14 cellular contexts compared by ENCODE assay signal in the genomic region with DNA sequence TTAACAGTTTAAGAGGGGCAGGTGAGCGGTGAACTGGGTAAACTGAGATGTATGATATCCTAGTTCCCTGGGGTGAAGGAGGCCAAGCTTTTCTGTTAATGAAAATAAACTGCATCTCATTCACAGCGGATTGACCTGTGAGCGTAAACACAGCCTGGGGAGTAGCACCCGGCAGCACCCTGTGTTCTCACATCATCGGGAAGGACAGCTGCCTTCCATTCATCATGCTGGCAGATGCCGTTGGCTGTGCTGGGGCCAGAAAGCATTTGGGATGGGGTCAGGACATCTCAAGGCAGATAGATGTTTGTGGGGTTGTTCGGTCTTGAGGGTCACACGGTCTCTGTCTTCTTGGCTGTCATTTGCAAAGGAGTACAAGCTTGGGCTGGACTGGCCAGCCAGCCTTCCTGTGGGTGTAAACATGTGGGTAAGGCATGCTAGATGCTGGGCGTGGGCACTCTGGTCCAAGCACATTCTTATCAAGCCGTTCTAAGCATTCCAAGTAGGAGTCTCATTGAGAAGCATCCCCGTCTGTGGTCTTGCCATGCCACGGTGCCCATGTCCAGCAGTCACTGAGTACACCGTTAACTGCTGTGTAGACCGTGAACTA.
DNase-seq lines count a peak whose midpoint lies in the region; ATAC-seq, FAIRE-seq and TF ChIP-seq lines count a peak whose summit lies in the region.
"Had no signal": no experiment of that assay in that cellular context is flagged by ENCODE, and none has a peak within 500 bp of the region (broad histone marks: within the 10 kb centered on the region; RNA-seq: fewer than 3 reads in every experiment).

No MANE protein-coding gene starts in this region.

- H3K27me3 ChIP-seq in bronchial epithelial cell (ENCODE audit: control insufficient read depth, insufficient read depth, low read length) (no peaks in the 10 kb centered on the region), lung (ENCODE audit: control insufficient read depth, insufficient read depth) (no peaks in the 10 kb centered on the region)
- H3K27me3 ChIP-seq: heart right ventricle had no signal

- peak; percentile 23 for FAIRE-seq in bronchial epithelial cell (lab: Jason Lieb, UNC)

- 74 to 82% methylated on average over 14 of the region's 14 CpGs for WGBS in lung, 2 donors

- H3K36me3 Mint-ChIP-seq in HFFc6 (ENCODE audit: low read depth), result 0 out of 2 replicates have a peak, but pooled peaks cover 9% of the 10 kb centered on the region

- no peak overlapping the region for H3K27ac ChIP-seq in lung (ENCODE audit: low read depth in 1 of 2, low read length in 1 of 2)

- no peaks in the 10 kb centered on the region for H3K9me3 Mint-ChIP-seq in HFFc6
- H3K9me3 Mint-ChIP-seq: activated T-cell treated with anti-CD3 and anti-CD28 coated beads, Interleukin-2, amount 50 U/mL, for 4 hours; type B pancreatic cell had no signal

- DNase-seq in A172 (ENCODE audit: low spot score) (peak; percentile 24), HFFc6 (peak; percentile 55), bronchial epithelial cell (ENCODE audit: low read depth) (no peak), lung (ENCODE audit: low spot score) (peak; percentile 18), superior temporal gyrus (ENCODE audit: extremely low spot score) (no peak)
- DNase-seq in activated naive CD4-positive, alpha-beta T cell (lab: John Stamatoyannopoulos, UW), result no peak
- DNase-seq: activated CD4-positive, alpha-beta T cell treated with anti-CD3 and anti-CD28 coated beads, Interleukin-2, amount 50 U/mL, for 1 hour; activated T-cell treated with anti-CD3 and anti-CD28 coated beads, Interleukin-2, amount 50 U/mL, for 4 hours; heart right ventricle; NCI-H446 had no signal

- TF ChIP-seq CTCF in HFFc6 (IDR thresholded peaks at IDR 0.05), result no peak
- TF ChIP-seq CTCF in bronchial epithelial cell (IDR thresholded peaks at IDR 0.05; ENCODE audit: insufficient read depth, low read length, severe bottlenecking), result no peak
- TF ChIP-seq CTCF in lung (IDR thresholded peaks at IDR 0.05; ENCODE audit: control extremely low read depth, extremely low read depth), result no peak

- H3K9me3 ChIP-seq in lung (ENCODE audit: control insufficient read depth in 2 of 2, insufficient read depth in 1 of 2, low read length in 1 of 2), result no peaks in the 10 kb centered on the region
- H3K9me3 ChIP-seq: heart right ventricle had no signal

- no peaks in the 10 kb centered on the region; the same call in none of the 2 replicates for H3K27me3 Mint-ChIP-seq in HFFc6 (ENCODE audit: insufficient read depth)
- H3K27me3 Mint-ChIP-seq: type B pancreatic cell had no signal

- H3K4me1 ChIP-seq in lung (ENCODE audit: control insufficient read depth in 2 of 2, insufficient read depth in 2 of 2, low read length in 2 of 2), result no peaks in the 10 kb centered on the region

- H3K4me1 Mint-ChIP-seq in HFFc6 (ENCODE audit: low read depth), result peaks cover 68% of the 10 kb centered on the region

- H3K4me3 Mint-ChIP-seq in HFFc6, result peak overlapping the region; percentile 3; the same call in 1 of the 2 replicates
- H3K4me3 Mint-ChIP-seq: activated T-cell treated with anti-CD3 and anti-CD28 coated beads, Interleukin-2, amount 50 U/mL, for 4 hours; type B pancreatic cell had no signal

- H3K27ac Mint-ChIP-seq in HFFc6, result peak overlapping the region; percentile 51
- H3K27ac Mint-ChIP-seq: type B pancreatic cell had no signal

- ATAC-seq in lung (ENCODE audit: insufficient read depth, low FRiP score), result no peak
- ATAC-seq in GM18517 (IDR thresholded peaks at IDR 0.05; ENCODE audit: unreplicated experiment), result no peak
- ATAC-seq in GM21786 (IDR thresholded peaks at IDR 0.05; ENCODE audit: unreplicated experiment), result no peak
- ATAC-seq: activated T-cell treated with anti-CD3 and anti-CD28 coated beads, Interleukin-2, amount 50 U/mL, for 4 hours had no signal

- H3K4me3 ChIP-seq in bronchial epithelial cell (ENCODE audit: low read depth, low read length) (no peak overlapping the region), lung (no peak overlapping the region)
- H3K4me3 ChIP-seq: heart right ventricle, skin epidermis had no signal

- H3K36me3 ChIP-seq in bronchial epithelial cell (ENCODE audit: control insufficient read depth, insufficient read depth, low read length), result no peaks in the 10 kb centered on the region
- no peaks in the 10 kb centered on the region for H3K36me3 ChIP-seq in lung (ENCODE audit: control insufficient read depth in 2 of 2, insufficient read depth in 2 of 2, low read length in 2 of 2)

Comparison
In these comparisons a context has a peak if more than half of its experiments do, and no peak if none do; other contexts are left out.
1. DNase-seq: peak in A172 (single experiment), HFFc6 (single experiment) and lung (single experiment); none in bronchial epithelial cell (single experiment), superior temporal gyrus (single experiment) and activated naive CD4-positive, alpha-beta T cell (0 of 4).